ENCODE assay signal across 1 cellular context in genomic region chr1:226657788-226658537, GRCh38.
TF ChIP-seq lines count a peak whose summit lies in the region.

No MANE protein-coding gene starts in this region.

TF ChIP-seq in H1, 55 proteins besides CTCF, POLR2A, EP300 and RAD21 (continued from another document):
- TF ChIP-seq CHD7 (IDR thresholded peaks at IDR 0.05; ENCODE audit: insufficient replicate concordance, low read length) (no peak), CBX8 (IDR thresholded peaks at IDR 0.05; ENCODE audit: borderline replicate concordance, low read depth, low read length) (no peak), KDM4A (IDR thresholded peaks at IDR 0.05; ENCODE audit: low read depth, low read length, severe bottlenecking) (no peak), TAF1 (IDR thresholded peaks at IDR 0.05; ENCODE audit: low read depth, low read length) (no peak), CTBP2 (IDR thresholded peaks at IDR 0.05; ENCODE audit: borderline replicate concordance, insufficient read depth, insufficient read length, low read length) (no peak), KDM5A (IDR thresholded peaks at IDR 0.05; ENCODE audit: low read length) (no peak), CREB1 (IDR thresholded peaks at IDR 0.05) (no peak), EZH2 (IDR thresholded peaks at IDR 0.05; ENCODE audit: low read depth, low read length, severe bottlenecking) (no peak), RFX5 (IDR thresholded peaks at IDR 0.05; ENCODE audit: borderline replicate concordance, low read depth, low read length) (no peak), POLR2AphosphoS5 (IDR thresholded peaks at IDR 0.05; ENCODE audit: low read depth, low read length) (no peak), ASH2L (IDR thresholded peaks at IDR 0.05; ENCODE audit: low read length) (no peak)
